In the genomic region with DNA sequence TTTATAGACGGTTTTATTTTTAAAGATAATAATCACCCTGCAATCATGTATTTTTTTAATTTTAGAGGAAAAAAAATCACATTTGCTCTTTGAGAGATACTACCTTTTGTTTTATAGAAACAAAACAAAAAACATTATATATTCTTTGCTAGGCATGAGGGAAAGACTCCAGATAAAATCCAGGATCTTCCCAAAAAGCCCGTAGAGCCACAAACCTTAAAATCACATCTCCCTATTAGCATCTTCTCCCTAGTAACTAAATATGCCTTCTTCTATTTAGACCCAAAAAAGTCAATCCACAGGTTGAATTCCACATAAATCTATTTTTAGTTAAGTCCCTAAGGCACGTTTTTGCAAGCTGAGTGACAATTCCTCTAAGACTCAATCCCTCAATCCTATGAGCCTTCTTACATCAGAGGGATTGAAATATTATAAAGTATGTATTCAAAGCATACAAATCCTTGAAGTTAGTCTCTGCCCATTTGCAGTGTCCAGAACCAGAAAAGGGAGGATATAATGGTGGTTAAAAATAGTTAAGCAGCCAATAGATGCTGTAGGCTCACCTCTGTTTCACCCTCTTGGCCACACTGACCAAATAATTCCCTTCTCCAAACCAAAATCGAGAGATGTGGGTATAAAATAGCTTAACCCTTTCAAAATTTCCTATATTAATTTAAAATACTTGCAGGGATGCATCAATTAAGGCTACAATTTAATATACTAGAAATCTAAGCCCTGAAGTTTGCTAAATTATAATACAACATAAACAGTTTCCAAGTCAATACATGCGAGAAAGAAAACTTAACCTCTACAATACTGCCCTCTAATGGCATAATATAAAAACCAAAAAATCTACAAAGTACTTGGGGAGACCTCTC, we compare ENCODE assay signal across 8 cellular contexts.
DNase-seq lines count a peak whose midpoint lies in the region; ATAC-seq and TF ChIP-seq lines count a peak whose summit lies in the region.

No MANE protein-coding gene starts in this region.

- no peaks in the 10 kb centered on the region for H3K9me3 Mint-ChIP-seq in MCF 10A (ENCODE audit: unreplicated experiment)

- 1% methylated on average over 5 of the region's 5 CpGs for WGBS in suprapubic skin

- DNase-seq in AG08395 (ENCODE audit: low spot score): peak; percentile 36
- peak; percentile 47 for DNase-seq in GM13977 (ENCODE audit: low spot score)
- peak; percentile 77 for DNase-seq in NCI-H526 treated with DMSO at 0.1 percent for 48 hours (lab: John Stamatoyannopoulos, UW)
- peak; percentile 61 for DNase-seq in MCF 10A (ENCODE audit: unreplicated experiment)
- peak; percentile 61 for DNase-seq in kidney glomerular epithelial cell (lab: John Stamatoyannopoulos, UW)
- no peak for DNase-seq in suprapubic skin (ENCODE audit: low spot score in 2 of 2)
- DNase-seq in mesenteric fat pad (ENCODE audit: low spot score): no peak

- H3K36me3 Mint-ChIP-seq in MCF 10A (ENCODE audit: insufficient read depth, unreplicated experiment): peaks cover 42% of the 10 kb centered on the region

- peaks cover 17% of the 10 kb centered on the region for H3K36me3 ChIP-seq in suprapubic skin

- peaks cover 37% of the 10 kb centered on the region for H3K4me1 Mint-ChIP-seq in MCF 10A (ENCODE audit: insufficient read depth, unreplicated experiment)

- no peak for TF ChIP-seq POLR2A in suprapubic skin (IDR thresholded peaks at IDR 0.05)

- H3K27me3 Mint-ChIP-seq in MCF 10A (ENCODE audit: insufficient read depth, unreplicated experiment): no peaks in the 10 kb centered on the region

- in situ Hi-C loops in GM13977 (cut with MboI; ENCODE audit: low pct_unique_long_range_greater_than_20kb, low sequenced_read_pairs, unreplicated experiment): loop anchor here (10.0 kb wide), 2 partner anchors 383 to 533 kb away; no protein-coding TSS in a partner anchor

- peaks cover 32% of the 10 kb centered on the region for H3K4me1 ChIP-seq in suprapubic skin

- CTCF ChIA-PET in MCF 10A (lab: Yijun Ruan, JAX): interaction anchor here (0.6 to 3.2 kb wide), 27 partner anchors 18 to 555 kb away, joined by 3 to 49 read pairs (median 3); no protein-coding TSS in a partner anchor

- ATAC-seq in HG03457 (IDR thresholded peaks at IDR 0.05; ENCODE audit: unreplicated experiment): no peak

- intact Hi-C loops in MCF 10A (cut with micrococcal nuclease): loop anchor here (1.0 to 2.0 kb wide), 3 partner anchors 33 to 387 kb away; no protein-coding TSS in a partner anchor

- no peak for TF ChIP-seq EP300 in suprapubic skin (IDR thresholded peaks at IDR 0.05)

- peak overlapping the region; percentile 96 for H3K27ac ChIP-seq in suprapubic skin

- POLR2A ChIA-PET in MCF 10A (lab: Yijun Ruan, JAX): interaction anchor here (0.6 to 11.8 kb wide), 30 partner anchors 10 to 564 kb away, joined by 3 to 341 read pairs (median 5); no protein-coding TSS in a partner anchor

- no peaks in the 10 kb centered on the region for H3K9me3 ChIP-seq in suprapubic skin

- TF ChIP-seq CTCF in GM13977 (IDR thresholded peaks at IDR 0.05; ENCODE audit: extremely low read depth, insufficient read depth, missing control alignments) (peak; percentile 45), MCF 10A (IDR thresholded peaks at IDR 0.05; ENCODE audit: unreplicated experiment) (peak; percentile 46), suprapubic skin (IDR thresholded peaks at IDR 0.05) (peak; percentile 29 to 33)

- no peaks in the 10 kb centered on the region for H3K27me3 ChIP-seq in suprapubic skin

- H3K27ac Mint-ChIP-seq in MCF 10A (ENCODE audit: low read depth, unreplicated experiment): peak overlapping the region; percentile 96

- peak overlapping the region; percentile 80 for H3K4me3 ChIP-seq in suprapubic skin

- H3K4me3 Mint-ChIP-seq in MCF 10A (ENCODE audit: unreplicated experiment): peak overlapping the region; percentile 92

- BruUV-seq in MCF 10A (replicated peaks; lab: Mats Ljungman, UMichigan): no TSS peak

Comparison
In these comparisons a context has a peak if more than half of its experiments do, and no peak if none do; other contexts are left out.
1. DNase-seq: peak in AG08395 (single experiment), GM13977 (single experiment), NCI-H526 treated with DMSO at 0.1 percent for 48 hours (single experiment), MCF 10A (single experiment) and kidney glomerular epithelial cell (single experiment); none in suprapubic skin (0 of 2) and mesenteric fat pad (single experiment).
2. Peak in every context shown above with its lines, with median percentiles within 50 percentile points of each other: CTCF ChIP-seq.